1 cellular context compared by ENCODE assay signal in the genomic region with DNA sequence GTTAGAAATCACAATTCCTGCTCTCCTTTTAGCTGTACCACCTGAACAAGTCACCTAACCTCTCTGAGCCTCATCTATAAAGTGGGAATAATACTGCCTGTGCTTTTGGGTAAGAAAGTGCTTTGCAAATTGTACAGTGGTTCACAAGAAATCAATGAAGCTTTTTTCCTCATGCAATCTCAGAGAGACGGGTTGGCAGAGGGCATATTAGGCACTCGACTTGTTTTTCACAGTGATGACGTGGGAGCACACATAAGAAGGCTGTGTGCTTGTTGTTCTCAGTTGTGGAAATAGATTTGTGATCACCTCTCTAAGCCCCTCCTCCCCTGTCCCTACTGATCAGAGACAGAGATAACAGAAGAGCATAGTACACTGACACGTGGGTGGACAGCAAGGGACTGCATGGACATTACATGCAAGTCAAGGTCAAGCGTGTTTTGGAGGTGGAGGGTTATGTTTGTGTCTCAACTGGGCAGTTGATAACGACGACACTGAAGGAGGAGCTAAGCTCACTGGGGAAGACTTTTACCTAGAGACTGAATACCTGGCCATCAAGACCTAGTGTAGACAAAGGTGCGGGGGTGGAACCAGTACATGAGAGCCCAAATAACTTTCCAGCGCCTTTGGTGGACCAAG.
TF ChIP-seq lines count a peak whose summit lies in the region.

No MANE protein-coding gene starts in this region.

TF ChIP-seq in HepG2, 621 proteins besides CTCF, POLR2A, EP300 and RAD21 (continued from another document and continues in another):
- TF ChIP-seq, protein P1, sequence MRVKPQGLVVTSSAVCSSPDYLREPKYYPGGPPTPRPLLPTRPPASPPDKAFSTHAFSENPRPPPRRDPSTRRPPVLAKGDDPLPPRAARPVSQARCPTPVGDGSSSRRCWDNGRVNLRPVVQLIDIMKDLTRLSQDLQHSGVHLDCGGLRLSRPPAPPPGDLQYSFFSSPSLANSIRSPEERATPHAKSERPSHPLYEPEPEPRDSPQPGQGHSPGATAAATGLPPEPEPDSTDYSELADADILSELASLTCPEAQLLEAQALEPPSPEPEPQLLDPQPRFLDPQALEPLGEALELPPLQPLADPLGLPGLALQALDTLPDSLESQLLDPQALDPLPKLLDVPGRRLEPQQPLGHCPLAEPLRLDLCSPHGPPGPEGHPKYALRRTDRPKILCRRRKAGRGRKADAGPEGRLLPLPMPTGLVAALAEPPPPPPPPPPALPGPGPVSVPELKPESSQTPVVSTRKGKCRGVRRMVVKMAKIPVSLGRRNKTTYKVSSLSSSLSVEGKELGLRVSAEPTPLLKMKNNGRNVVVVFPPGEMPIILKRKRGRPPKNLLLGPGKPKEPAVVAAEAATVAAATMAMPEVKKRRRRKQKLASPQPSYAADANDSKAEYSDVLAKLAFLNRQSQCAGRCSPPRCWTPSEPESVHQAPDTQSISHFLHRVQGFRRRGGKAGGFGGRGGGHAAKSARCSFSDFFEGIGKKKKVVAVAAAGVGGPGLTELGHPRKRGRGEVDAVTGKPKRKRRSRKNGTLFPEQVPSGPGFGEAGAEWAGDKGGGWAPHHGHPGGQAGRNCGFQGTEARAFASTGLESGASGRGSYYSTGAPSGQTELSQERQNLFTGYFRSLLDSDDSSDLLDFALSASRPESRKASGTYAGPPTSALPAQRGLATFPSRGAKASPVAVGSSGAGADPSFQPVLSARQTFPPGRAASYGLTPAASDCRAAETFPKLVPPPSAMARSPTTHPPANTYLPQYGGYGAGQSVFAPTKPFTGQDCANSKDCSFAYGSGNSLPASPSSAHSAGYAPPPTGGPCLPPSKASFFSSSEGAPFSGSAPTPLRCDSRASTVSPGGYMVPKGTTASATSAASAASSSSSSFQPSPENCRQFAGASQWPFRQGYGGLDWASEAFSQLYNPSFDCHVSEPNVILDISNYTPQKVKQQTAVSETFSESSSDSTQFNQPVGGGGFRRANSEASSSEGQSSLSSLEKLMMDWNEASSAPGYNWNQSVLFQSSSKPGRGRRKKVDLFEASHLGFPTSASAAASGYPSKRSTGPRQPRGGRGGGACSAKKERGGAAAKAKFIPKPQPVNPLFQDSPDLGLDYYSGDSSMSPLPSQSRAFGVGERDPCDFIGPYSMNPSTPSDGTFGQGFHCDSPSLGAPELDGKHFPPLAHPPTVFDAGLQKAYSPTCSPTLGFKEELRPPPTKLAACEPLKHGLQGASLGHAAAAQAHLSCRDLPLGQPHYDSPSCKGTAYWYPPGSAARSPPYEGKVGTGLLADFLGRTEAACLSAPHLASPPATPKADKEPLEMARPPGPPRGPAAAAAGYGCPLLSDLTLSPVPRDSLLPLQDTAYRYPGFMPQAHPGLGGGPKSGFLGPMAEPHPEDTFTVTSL (CRISPR knock-in tag; IDR thresholded peaks at IDR 0.05; ENCODE audit: borderline replicate concordance), result peak; percentile 79; the same call in 1 of the 2 replicates
- TF ChIP-seq ATF2 (CRISPR knock-in tag; IDR thresholded peaks at IDR 0.05) (peak; percentile 74), ZNF124 (CRISPR knock-in tag; IDR thresholded peaks at IDR 0.05) (no peak), NCOA1 (CRISPR knock-in tag; IDR thresholded peaks at IDR 0.05) (peak; percentile 98), ZNF766 (CRISPR knock-in tag; IDR thresholded peaks at IDR 0.05; ENCODE audit: borderline replicate concordance) (no peak), ZNF260 (CRISPR knock-in tag; IDR thresholded peaks at IDR 0.05; ENCODE audit: borderline replicate concordance, low read depth) (no peak; the same call in 1 of the 2 replicates), MATR3 (CRISPR knock-in tag; IDR thresholded peaks at IDR 0.05) (no peak), EED (CRISPR knock-in tag; IDR thresholded peaks at IDR 0.05) (no peak; the same call in 1 of the 2 replicates), ZFP36L2 (CRISPR knock-in tag; IDR thresholded peaks at IDR 0.05) (no peak), ERF (CRISPR knock-in tag; IDR thresholded peaks at IDR 0.05) (peak; percentile 99), TARDBP (CRISPR knock-in tag; IDR thresholded peaks at IDR 0.05) (peak; percentile 98), IKZF1 (IDR thresholded peaks at IDR 0.05) (no peak), MLLT10 (CRISPR knock-in tag; IDR thresholded peaks at IDR 0.05) (no peak), ZNF563 (CRISPR knock-in tag; IDR thresholded peaks at IDR 0.05) (no peak), TEAD3 (CRISPR knock-in tag; optimal IDR thresholded peaks at IDR 0.05; ENCODE audit: borderline replicate concordance) (peak; percentile 94), ZNF205 (CRISPR knock-in tag; IDR thresholded peaks at IDR 0.05) (peak; percentile 83; the same call in 1 of the 2 replicates), KIAA2018 (CRISPR knock-in tag; IDR thresholded peaks at IDR 0.05; ENCODE audit: borderline replicate concordance) (no peak), ZNF354B (CRISPR knock-in tag; IDR thresholded peaks at IDR 0.05) (0 out of 2 replicates have a peak, but pooled peaks have one; percentile 19), ZNF121 (CRISPR knock-in tag; IDR thresholded peaks at IDR 0.05) (peak; percentile 86), POGZ (CRISPR knock-in tag; IDR thresholded peaks at IDR 0.05) (peak; percentile 74; the same call in 1 of the 2 replicates)
- TF ChIP-seq, protein P2, sequence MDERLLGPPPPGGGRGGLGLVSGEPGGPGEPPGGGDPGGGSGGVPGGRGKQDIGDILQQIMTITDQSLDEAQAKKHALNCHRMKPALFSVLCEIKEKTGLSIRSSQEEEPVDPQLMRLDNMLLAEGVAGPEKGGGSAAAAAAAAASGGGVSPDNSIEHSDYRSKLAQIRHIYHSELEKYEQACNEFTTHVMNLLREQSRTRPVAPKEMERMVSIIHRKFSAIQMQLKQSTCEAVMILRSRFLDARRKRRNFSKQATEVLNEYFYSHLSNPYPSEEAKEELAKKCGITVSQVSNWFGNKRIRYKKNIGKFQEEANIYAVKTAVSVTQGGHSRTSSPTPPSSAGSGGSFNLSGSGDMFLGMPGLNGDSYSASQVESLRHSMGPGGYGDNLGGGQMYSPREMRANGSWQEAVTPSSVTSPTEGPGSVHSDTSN (CRISPR knock-in tag; IDR thresholded peaks at IDR 0.05), result peak; percentile 66; the same call in 1 of the 2 replicates
- TF ChIP-seq, protein P3, sequence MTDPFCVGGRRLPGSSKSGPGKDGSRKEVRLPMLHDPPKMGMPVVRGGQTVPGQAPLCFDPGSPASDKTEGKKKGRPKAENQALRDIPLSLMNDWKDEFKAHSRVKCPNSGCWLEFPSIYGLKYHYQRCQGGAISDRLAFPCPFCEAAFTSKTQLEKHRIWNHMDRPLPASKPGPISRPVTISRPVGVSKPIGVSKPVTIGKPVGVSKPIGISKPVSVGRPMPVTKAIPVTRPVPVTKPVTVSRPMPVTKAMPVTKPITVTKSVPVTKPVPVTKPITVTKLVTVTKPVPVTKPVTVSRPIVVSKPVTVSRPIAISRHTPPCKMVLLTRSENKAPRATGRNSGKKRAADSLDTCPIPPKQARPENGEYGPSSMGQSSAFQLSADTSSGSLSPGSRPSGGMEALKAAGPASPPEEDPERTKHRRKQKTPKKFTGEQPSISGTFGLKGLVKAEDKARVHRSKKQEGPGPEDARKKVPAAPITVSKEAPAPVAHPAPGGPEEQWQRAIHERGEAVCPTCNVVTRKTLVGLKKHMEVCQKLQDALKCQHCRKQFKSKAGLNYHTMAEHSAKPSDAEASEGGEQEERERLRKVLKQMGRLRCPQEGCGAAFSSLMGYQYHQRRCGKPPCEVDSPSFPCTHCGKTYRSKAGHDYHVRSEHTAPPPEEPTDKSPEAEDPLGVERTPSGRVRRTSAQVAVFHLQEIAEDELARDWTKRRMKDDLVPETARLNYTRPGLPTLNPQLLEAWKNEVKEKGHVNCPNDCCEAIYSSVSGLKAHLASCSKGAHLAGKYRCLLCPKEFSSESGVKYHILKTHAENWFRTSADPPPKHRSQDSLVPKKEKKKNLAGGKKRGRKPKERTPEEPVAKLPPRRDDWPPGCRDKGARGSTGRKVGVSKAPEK (CRISPR knock-in tag; IDR thresholded peaks at IDR 0.05; ENCODE audit: borderline replicate concordance), result no peak; the same call in 1 of the 2 replicates
- TF ChIP-seq, protein P4, sequence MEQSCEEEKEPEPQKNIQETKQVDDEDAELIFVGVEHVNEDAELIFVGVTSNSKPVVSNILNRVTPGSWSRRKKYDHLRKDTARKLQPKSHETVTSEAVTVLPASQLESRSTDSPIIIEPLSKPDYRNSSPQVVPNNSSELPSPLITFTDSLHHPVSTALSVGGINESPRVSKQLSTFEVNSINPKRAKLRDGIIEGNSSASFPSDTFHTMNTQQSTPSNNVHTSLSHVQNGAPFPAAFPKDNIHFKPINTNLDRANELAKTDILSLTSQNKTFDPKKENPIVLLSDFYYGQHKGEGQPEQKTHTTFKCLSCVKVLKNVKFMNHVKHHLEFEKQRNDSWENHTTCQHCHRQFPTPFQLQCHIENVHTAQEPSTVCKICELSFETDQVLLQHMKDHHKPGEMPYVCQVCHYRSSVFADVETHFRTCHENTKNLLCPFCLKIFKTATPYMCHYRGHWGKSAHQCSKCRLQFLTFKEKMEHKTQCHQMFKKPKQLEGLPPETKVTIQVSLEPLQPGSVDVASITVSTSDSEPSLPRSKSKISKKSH (CRISPR knock-in tag; IDR thresholded peaks at IDR 0.05; ENCODE audit: borderline replicate concordance), result no peak
- TF ChIP-seq, protein P5, sequence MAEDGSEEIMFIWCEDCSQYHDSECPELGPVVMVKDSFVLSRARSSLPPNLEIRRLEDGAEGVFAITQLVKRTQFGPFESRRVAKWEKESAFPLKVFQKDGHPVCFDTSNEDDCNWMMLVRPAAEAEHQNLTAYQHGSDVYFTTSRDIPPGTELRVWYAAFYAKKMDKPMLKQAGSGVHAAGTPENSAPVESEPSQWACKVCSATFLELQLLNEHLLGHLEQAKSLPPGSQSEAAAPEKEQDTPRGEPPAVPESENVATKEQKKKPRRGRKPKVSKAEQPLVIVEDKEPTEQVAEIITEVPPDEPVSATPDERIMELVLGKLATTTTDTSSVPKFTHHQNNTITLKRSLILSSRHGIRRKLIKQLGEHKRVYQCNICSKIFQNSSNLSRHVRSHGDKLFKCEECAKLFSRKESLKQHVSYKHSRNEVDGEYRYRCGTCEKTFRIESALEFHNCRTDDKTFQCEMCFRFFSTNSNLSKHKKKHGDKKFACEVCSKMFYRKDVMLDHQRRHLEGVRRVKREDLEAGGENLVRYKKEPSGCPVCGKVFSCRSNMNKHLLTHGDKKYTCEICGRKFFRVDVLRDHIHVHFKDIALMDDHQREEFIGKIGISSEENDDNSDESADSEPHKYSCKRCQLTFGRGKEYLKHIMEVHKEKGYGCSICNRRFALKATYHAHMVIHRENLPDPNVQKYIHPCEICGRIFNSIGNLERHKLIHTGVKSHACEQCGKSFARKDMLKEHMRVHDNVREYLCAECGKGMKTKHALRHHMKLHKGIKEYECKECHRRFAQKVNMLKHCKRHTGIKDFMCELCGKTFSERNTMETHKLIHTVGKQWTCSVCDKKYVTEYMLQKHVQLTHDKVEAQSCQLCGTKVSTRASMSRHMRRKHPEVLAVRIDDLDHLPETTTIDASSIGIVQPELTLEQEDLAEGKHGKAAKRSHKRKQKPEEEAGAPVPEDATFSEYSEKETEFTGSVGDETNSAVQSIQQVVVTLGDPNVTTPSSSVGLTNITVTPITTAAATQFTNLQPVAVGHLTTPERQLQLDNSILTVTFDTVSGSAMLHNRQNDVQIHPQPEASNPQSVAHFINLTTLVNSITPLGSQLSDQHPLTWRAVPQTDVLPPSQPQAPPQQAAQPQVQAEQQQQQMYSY (CRISPR knock-in tag; IDR thresholded peaks at IDR 0.05), result no peak
